In genomic region chr2:26764078-26764887, GRCh38 we compare ENCODE assay signal across 8 cellular contexts.
DNase-seq lines count a peak whose midpoint lies in the region; ATAC-seq and TF ChIP-seq lines count a peak whose summit lies in the region.

Gene SLC35F6 (plus strand): TSS chr2:26764284. CDS start chr2:26764350, 66 bp downstream.

- TF ChIP-seq CTCF in GM13977 (IDR thresholded peaks at IDR 0.05; ENCODE audit: extremely low read depth, insufficient read depth, missing control alignments) (no peak), brain microvascular endothelial cell (IDR thresholded peaks at IDR 0.05; ENCODE audit: low read depth, low read length, missing control alignments) (no peak)

- no peaks in the 10 kb centered on the region for H3K9me3 ChIP-seq in iPS-15b (ENCODE audit: control insufficient read depth, insufficient read depth, low read length)

- in situ Hi-C loops in GM13977 (cut with MboI; ENCODE audit: low pct_unique_long_range_greater_than_20kb, low sequenced_read_pairs, unreplicated experiment) (no loop called here), brain microvascular endothelial cell (cut with HindIII; ENCODE audit: low pct_ligation_motif_present, low sequenced_read_pairs) (loop anchor here (25.0 kb wide), 1 partner anchor 177 kb away; no protein-coding TSS in a partner anchor)

- H3K4me3 ChIP-seq in brain microvascular endothelial cell (ENCODE audit: low read depth, low read length), result peak within 1 kb of the TSS; percentile 94
- peak within 1 kb of the TSS; percentile 83 for H3K4me3 ChIP-seq in iPS-15b (ENCODE audit: low read depth, low read length)
- peak within 1 kb of the TSS; percentile 87 for H3K4me3 ChIP-seq in skeletal muscle cell (ENCODE audit: low read depth, low read length)

- ATAC-seq in HG02678 (IDR thresholded peaks at IDR 0.05; ENCODE audit: unreplicated experiment), result peak; percentile 90
- ATAC-seq in GM18519 (IDR thresholded peaks at IDR 0.05; ENCODE audit: low FRiP score, unreplicated experiment), result no peak

- H3K27me3 ChIP-seq in brain microvascular endothelial cell (replicated peaks) (no peaks in the 10 kb centered on the region), iPS-15b (ENCODE audit: control insufficient read depth, insufficient read depth, low read length) (peaks cover 12% of the 10 kb centered on the region)

- peaks cover 5% of the 10 kb centered on the region for H3K4me1 ChIP-seq in iPS-15b (ENCODE audit: control insufficient read depth, insufficient read depth, low read length)

- H3K36me3 ChIP-seq in brain microvascular endothelial cell (replicated peaks) (no peaks in the 10 kb centered on the region), iPS-15b (ENCODE audit: control insufficient read depth, insufficient read depth, low read length) (no peaks in the 10 kb centered on the region)

- H3K9ac ChIP-seq in iPS-15b (ENCODE audit: low read depth, low read length), result peak within 1 kb of the TSS; percentile 81

- H3K27ac ChIP-seq in brain microvascular endothelial cell, result peak within 1 kb of the TSS; percentile 65

- DNase-seq in GM13977 (ENCODE audit: low spot score) (peak; percentile 93), NCI-H1694 (lab: John Stamatoyannopoulos, UW) (peak; percentile 30), UCSD-AML1 (lab: John Stamatoyannopoulos, UW; ENCODE audit: unreplicated experiment) (peak; percentile 74), brain microvascular endothelial cell (peak; percentile 41), skeletal muscle cell (ENCODE audit: low read depth) (no peak)
